8 cellular contexts compared by ENCODE assay signal in genomic region chr17:68197091-68197996, GRCh38. TPM values are rescaled to one million over a fixed set of nuclear protein-coding genes. Genes with fewer than 3 reads are reported as not detected.
DNase-seq lines count a peak whose midpoint lies in the region; ATAC-seq, FAIRE-seq and TF ChIP-seq lines count a peak whose summit lies in the region.

No MANE protein-coding gene starts in this region.

- ATAC-seq in naive B cell (ENCODE audit: low read depth in 2 of 2) (peak; percentile 16 to 17), GM18517 (IDR thresholded peaks at IDR 0.05; ENCODE audit: unreplicated experiment) (no peak)

- FAIRE-seq in HTR-8/SVneo (lab: Jason Lieb, UNC): no peak

- H3K4me1 Mint-ChIP-seq in chondrocyte (ENCODE audit: low read depth) (peaks cover 22% of the 10 kb centered on the region), naive B cell (peaks cover 29 to 44% (median 33%) of the 10 kb centered on the region in 3 donors)

- H3K27me3 Mint-ChIP-seq in chondrocyte (ENCODE audit: low read depth): peaks cover 48% of the 10 kb centered on the region
- peaks cover 7 to 30% (median 15%) of the 10 kb centered on the region in 3 donors for H3K27me3 Mint-ChIP-seq in naive B cell

- TF ChIP-seq CTCF in chondrocyte (IDR thresholded peaks at IDR 0.05) (no peak), foreskin fibroblast (IDR thresholded peaks at IDR 0.05; ENCODE audit: low read depth, low read length) (no peak)

- H3K4me3 Mint-ChIP-seq in chondrocyte (ENCODE audit: unreplicated experiment) (peak overlapping the region; percentile 60), naive B cell (peak overlapping the region; percentile 77 to 89 (median 84))

- H3K4me3 ChIP-seq in foreskin fibroblast (ENCODE audit: low read depth in 1 of 2, low read length in 2 of 2): no peak overlapping the region

- DNase-seq in D341Med (ENCODE audit: low spot score) (peak; percentile 65), NCI-H510A (lab: John Stamatoyannopoulos, UW) (peak; percentile 66), chondrocyte (ENCODE audit: low spot score) (no peak), naive B cell (no peak), DMS114 treated with DMSO at 0.1 percent for 48 hours (lab: John Stamatoyannopoulos, UW; ENCODE audit: unreplicated experiment) (no peak), foreskin fibroblast (no peak), HTR-8/SVneo (ENCODE audit: insufficient read length, low spot score) (no peak)

- H3K36me3 Mint-ChIP-seq in chondrocyte (ENCODE audit: low read depth) (no peaks in the 10 kb centered on the region), naive B cell (no peaks in the 10 kb centered on the region)

- H3K27ac Mint-ChIP-seq in chondrocyte (ENCODE audit: unreplicated experiment) (no peak overlapping the region), naive B cell (peak overlapping the region in 2 of 6 donors; percentile 36 to 76)

- H3K9me3 Mint-ChIP-seq in chondrocyte (ENCODE audit: low read depth) (no peaks in the 10 kb centered on the region), naive B cell (no peaks in the 10 kb centered on the region)

RNA-seq across cellular contexts. Expression of gene AMZ2, which starts 50.5 kb away (rescaled TPM):
- 66.5 to 80.4 TPM (median 78.2 TPM) in 3 replicates for total RNA-seq in chondrocyte
- 100 to 1,000 TPM in 3 of 6 donors, 10 to 100 TPM in 3; 92.7 to 152 (median 106) TPM for polyA plus RNA-seq in naive B cell (ENCODE audit: low read depth in 6 of 6)

Comparison
In these comparisons a context has a peak if more than half of its experiments do, and no peak if none do; other contexts are left out.
1. DNase-seq: peak in D341Med (single experiment) and NCI-H510A (single experiment); none in chondrocyte (single experiment), naive B cell (single experiment), DMS114 treated with DMSO at 0.1 percent for 48 hours (single experiment), foreskin fibroblast (0 of 2) and HTR-8/SVneo (single experiment).